ENCODE assay signal across 27 cellular contexts in the genomic region with DNA sequence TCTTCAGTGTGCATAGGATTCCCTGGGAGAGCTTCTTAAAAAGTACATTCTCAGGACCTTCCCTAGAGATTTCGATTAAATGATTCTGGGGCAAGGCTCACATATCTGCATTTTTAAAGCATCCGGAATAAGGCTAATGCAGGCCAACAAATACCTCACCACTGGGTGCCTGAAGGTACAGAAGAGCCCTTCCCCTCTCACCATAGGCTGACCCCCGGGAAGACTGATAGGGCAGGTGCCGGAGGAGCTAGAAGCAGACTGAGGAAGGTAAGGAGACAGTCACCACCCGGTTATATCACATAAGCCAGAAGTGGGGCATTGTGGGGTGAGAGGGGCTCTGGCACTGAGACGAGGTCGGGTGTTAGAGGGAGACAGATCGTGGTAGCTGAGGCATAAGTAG.
"Had no signal": no experiment of that assay in that cellular context is flagged by ENCODE, and none has a peak within 500 bp of the region (broad histone marks: within the 10 kb centered on the region; RNA-seq: fewer than 3 reads in every experiment).

No MANE protein-coding gene starts in this region.

- H3K27ac ChIP-seq: left lung, lower lobe of right lung, neutrophil, parathyroid adenoma, right atrium auricular region, right lobe of liver, suprapubic skin, thoracic aorta, tibial artery, uterus had no signal

- H3K36me3 Mint-ChIP-seq: immature natural killer cell; naive B cell; natural killer cell; stimulated activated memory B cell treated with anti-CD40 and anti-IgM and Interleukin-4, amounts not matched to agents 10 μg/mL and 1 μg/mL and 100 μg/mL, for 72 hours had no signal

- H3K9me3 Mint-ChIP-seq: neural crest cell had no signal

- H3K9me3 ChIP-seq: left lung, lower lobe of right lung, neutrophil, right atrium auricular region, right lobe of liver, suprapubic skin, thoracic aorta, tibial artery, uterus had no signal

- ATAC-seq: left colon; left lung; lower lobe of right lung; natural killer cell; right lobe of liver; stimulated activated memory B cell treated with anti-CD40 and anti-IgM and Interleukin-4, amounts not matched to agents 10 μg/mL and 1 μg/mL and 100 μg/mL, for 72 hours had no signal

- H3K27me3 ChIP-seq: neutrophil, right atrium auricular region, right lobe of liver, suprapubic skin, tibial artery, uterus had no signal

- H3K9ac ChIP-seq: parathyroid adenoma had no signal

- H3K4me1 Mint-ChIP-seq: immature natural killer cell; naive B cell; natural killer cell; stimulated activated memory B cell treated with anti-CD40 and anti-IgM and Interleukin-4, amounts not matched to agents 10 μg/mL and 1 μg/mL and 100 μg/mL, for 72 hours had no signal

- H3K4me1 ChIP-seq: left lung, lower lobe of right lung, right atrium auricular region, right lobe of liver, tibial artery, uterus had no signal

- H3K79me2 ChIP-seq: parathyroid adenoma had no signal

- DNase-seq: hypothalamus; immature natural killer cell; kidney; left colon; left lung; lower lobe of right lung; mammary epithelial cell; mesenchymal stem cell; naive B cell; natural killer cell; occipital lobe; right lobe of liver; stimulated activated CD4-positive, alpha-beta T cell treated with anti-CD3 and anti-CD28 coated beads, Interleukin-1b, Interleukin-23, amount 100 ng/mL, for 48 hours; stimulated activated CD4-positive, alpha-beta T cell treated with anti-CD3 and anti-CD28 coated beads, Interleukin-2, amount 100 ng/mL, for 48 hours; stimulated activated CD4-positive, alpha-beta T cell treated with anti-CD3 and anti-CD28 coated beads, Interleukin-4, amount 100 ng/mL, for 4 hours; stimulated activated CD8-positive, alpha-beta memory T cell treated with anti-CD3 and anti-CD28 coated beads, Interleukin-4, amount 100 ng/mL, for 48 hours; stimulated activated naive CD4-positive, alpha-beta T cell treated with Interleukin-2 at 50 U/mL for 16 hours; tibial artery; trophoblast cell; uterus had no signal

- H2AFZ ChIP-seq: parathyroid adenoma had no signal

- H3K27me3 Mint-ChIP-seq: naive B cell; stimulated activated memory B cell treated with anti-CD40 and anti-IgM and Interleukin-4, amounts not matched to agents 10 μg/mL and 1 μg/mL and 100 μg/mL, for 72 hours had no signal

- H3K4me3 Mint-ChIP-seq: immature natural killer cell; naive B cell; natural killer cell; neural crest cell; stimulated activated memory B cell treated with anti-CD40 and anti-IgM and Interleukin-4, amounts not matched to agents 10 μg/mL and 1 μg/mL and 100 μg/mL, for 72 hours had no signal

- H3K27ac Mint-ChIP-seq: immature natural killer cell; naive B cell; natural killer cell; stimulated activated memory B cell treated with anti-CD40 and anti-IgM and Interleukin-4, amounts not matched to agents 10 μg/mL and 1 μg/mL and 100 μg/mL, for 72 hours had no signal
